Comparison of ENCODE assay signal across 8 cellular contexts in the genomic region with DNA sequence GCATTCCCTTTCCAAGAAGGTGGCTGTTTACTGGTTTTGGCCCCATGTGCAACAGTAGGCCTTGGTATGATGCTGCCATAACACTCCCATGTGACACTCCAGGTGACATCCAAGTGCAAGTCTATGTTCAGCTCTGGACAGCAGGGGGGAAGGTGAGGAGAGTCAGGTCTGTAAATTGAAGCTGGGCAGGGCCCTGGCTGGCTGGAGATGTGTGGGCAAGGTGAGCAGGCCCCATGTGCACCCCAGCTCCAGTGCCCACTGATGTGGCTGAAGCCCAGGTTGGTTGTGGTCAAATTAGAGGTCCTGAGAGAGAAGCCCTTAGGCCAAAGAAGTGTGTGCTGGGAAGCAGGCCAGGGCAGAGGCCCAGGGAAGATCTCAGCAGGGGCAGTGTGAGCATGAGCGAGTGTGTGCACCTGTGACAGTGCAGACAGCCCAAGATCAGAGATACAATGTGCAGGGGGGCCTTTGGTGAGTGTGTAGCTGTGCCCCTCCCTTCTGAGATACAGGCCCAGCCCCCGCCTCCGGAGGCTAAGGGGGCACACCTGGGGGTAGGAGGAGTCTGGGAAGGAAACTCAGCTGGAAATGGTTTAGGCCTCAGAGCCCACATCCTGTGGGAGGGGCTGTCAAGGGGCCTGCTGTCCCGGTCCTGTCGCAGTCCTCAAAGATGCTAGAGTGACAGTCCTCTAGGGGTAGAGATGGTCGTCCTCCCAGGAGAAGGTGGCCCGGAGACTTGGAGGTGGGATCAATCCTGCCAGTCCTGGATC. TPM values are rescaled to one million over a fixed set of nuclear protein-coding genes. Genes with fewer than 3 reads are reported as not detected.
DNase-seq lines count a peak whose midpoint lies in the region; ATAC-seq, FAIRE-seq and TF ChIP-seq lines count a peak whose summit lies in the region.

No MANE protein-coding gene starts in this region.

- no peaks in the 10 kb centered on the region for H3K79me2 ChIP-seq in mesendoderm (ENCODE audit: control insufficient read depth, insufficient read depth, low read length)

- peaks cover 77 to 84% (median 81%) of the 10 kb centered on the region in 3 donors for H3K4me1 Mint-ChIP-seq in CD8-positive, alpha-beta memory T cell
- peaks cover 56% of the 10 kb centered on the region for H3K4me1 Mint-ChIP-seq in activated T-helper 2 cell treated with anti-CD3 and anti-CD28 coated beads, Interferon-gamma antibody, Interleukin-2, Interleukin-4, amounts not matched to agents 10 μg/mL and 5 μg/mL and 100 μg/mL, durations not matched to agents 14 hours and 24 hours and 36 hours (ENCODE audit: low read depth)
- no peaks in the 10 kb centered on the region for H3K4me1 Mint-ChIP-seq in osteocyte (ENCODE audit: unreplicated experiment)

- no CpG with 5 or more reads among the region's 7 CpGs for WGBS in mesendoderm (ENCODE audit: extremely low coverage, insufficient coverage, low lambda C conversion rate)

- H3K79me1 ChIP-seq in mesendoderm (ENCODE audit: low read length): peaks cover 13% of the 10 kb centered on the region

- in situ Hi-C loops in HAP-1 (cut with MboI; ENCODE audit: low sequenced_read_pairs): no loop called here

- no peak overlapping the region for H2AK5ac ChIP-seq in mesendoderm (ENCODE audit: low read length)

- ATAC-seq in GM21381 (IDR thresholded peaks at IDR 0.05; ENCODE audit: unreplicated experiment): peak; percentile 44

- peaks cover 87% of the 10 kb centered on the region for H3K4me1 ChIP-seq in CD8-positive, alpha-beta memory T cell (ENCODE audit: insufficient read depth, low read length)
- H3K4me1 ChIP-seq in mesendoderm (ENCODE audit: control insufficient read depth, low read depth, low read length): peaks cover 5% of the 10 kb centered on the region
- H3K4me1 ChIP-seq in HAP-1: no peaks in the 10 kb centered on the region

- H3K23ac ChIP-seq in mesendoderm (ENCODE audit: low read length): no peak overlapping the region

- no peaks in the 10 kb centered on the region for H3K27me3 ChIP-seq in CD8-positive, alpha-beta memory T cell (ENCODE audit: insufficient read depth, low read length, poor library complexity, severe bottlenecking)
- H3K27me3 ChIP-seq in mesendoderm (ENCODE audit: insufficient read depth, low read length, poor library complexity) (no peaks in the 10 kb centered on the region), HAP-1 (ENCODE audit: low read depth) (no peaks in the 10 kb centered on the region)

- no peak overlapping the region for H2BK15ac ChIP-seq in mesendoderm (replicated peaks; ENCODE audit: low read depth)

- H3K27ac Mint-ChIP-seq in CD8-positive, alpha-beta memory T cell: peak overlapping the region; percentile 85 to 98 (median 97)
- peak overlapping the region; percentile 94 for H3K27ac Mint-ChIP-seq in activated T-helper 2 cell treated with anti-CD3 and anti-CD28 coated beads, Interferon-gamma antibody, Interleukin-2, Interleukin-4, amounts not matched to agents 10 μg/mL and 5 μg/mL and 100 μg/mL, durations not matched to agents 14 hours and 24 hours and 36 hours
- H3K27ac Mint-ChIP-seq in osteocyte (ENCODE audit: unreplicated experiment): no peak overlapping the region

- TF ChIP-seq CTCF in NB4 (IDR thresholded peaks at IDR 0.05; ENCODE audit: low read depth, low read length) (no peak), D721Med (IDR thresholded peaks at IDR 0.05; ENCODE audit: insufficient read depth, missing control alignments) (no peak), osteocyte (IDR thresholded peaks at IDR 0.05) (no peak)

- CTCF ChIA-PET in CD8-positive, alpha-beta memory T cell (lab: Charles Lee): interaction anchor here (1.0 to 2.7 kb wide), 12 partner anchors 14 to 89 kb away, joined by 3 to 13 read pairs (median 4); partner anchors contain the start of genes DEDD2, GSK3A, POU2F2 and ZNF526

- POLR2A ChIA-PET in CD8-positive, alpha-beta memory T cell (lab: Charles Lee): interaction anchor here (0.6 to 2.3 kb wide), 12 partner anchors 14 to 85 kb away, joined by 3 to 11 read pairs (median 5); partner anchors contain the start of genes DEDD2, GSK3A and ZNF526

- intact Hi-C loops in activated T-helper 2 cell treated with anti-CD3 and anti-CD28 coated beads, Interferon-gamma antibody, Interleukin-2, Interleukin-4, amounts not matched to agents 10 μg/mL and 5 μg/mL and 100 μg/mL, durations not matched to agents 14 hours and 24 hours and 36 hours (cut with micrococcal nuclease): loop anchor here (2.0 kb wide), 3 partner anchors 22 to 84 kb away; partner anchors contain the start of gene ERF

- TF ChIP-seq POLR2A in NB4 (IDR thresholded peaks at IDR 0.05; ENCODE audit: extremely low read depth, insufficient read length): no peak

- no peak overlapping the region for H4K8ac ChIP-seq in mesendoderm (ENCODE audit: low read depth, low read length)

- peak; percentile 73 to 91 (median 86) for DNase-seq in CD8-positive, alpha-beta memory T cell
- peak; percentile 83 for DNase-seq in NB4 (ENCODE audit: low read depth)
- peak; percentile 82 for DNase-seq in activated T-helper 2 cell treated with anti-CD3 and anti-CD28 coated beads, Interferon-gamma antibody, Interleukin-2, Interleukin-4, amounts not matched to agents 10 μg/mL and 5 μg/mL and 100 μg/mL, durations not matched to agents 14 hours and 24 hours and 36 hours (ENCODE audit: low spot score)
- peak; percentile 86 for DNase-seq in mesendoderm
- DNase-seq in HAP-1 (ENCODE audit: low spot score in 2 of 2): no peak
- DNase-seq in D721Med (ENCODE audit: insufficient read length, low spot score): no peak
- no peak for DNase-seq in osteocyte (ENCODE audit: extremely low spot score, unreplicated experiment)

- no peaks in the 10 kb centered on the region for H3K9me3 ChIP-seq in CD8-positive, alpha-beta memory T cell (ENCODE audit: low read length)
- H3K9me3 ChIP-seq in HAP-1: no peaks in the 10 kb centered on the region

- FAIRE-seq in D721Med (lab: Jason Lieb, UNC): no peak

- no peak overlapping the region for H3K18ac ChIP-seq in mesendoderm (ENCODE audit: low read length)

- peak overlapping the region; percentile 34 for H3K9ac ChIP-seq in mesendoderm (ENCODE audit: low read length)

- peaks cover 0 to 1% of the 10 kb centered on the region in 2 donors for H3K27me3 Mint-ChIP-seq in CD8-positive, alpha-beta memory T cell
- H3K27me3 Mint-ChIP-seq in activated T-helper 2 cell treated with anti-CD3 and anti-CD28 coated beads, Interferon-gamma antibody, Interleukin-2, Interleukin-4, amounts not matched to agents 10 μg/mL and 5 μg/mL and 100 μg/mL, durations not matched to agents 14 hours and 24 hours and 36 hours (ENCODE audit: low read depth): no peaks in the 10 kb centered on the region
- H3K27me3 Mint-ChIP-seq in osteocyte (ENCODE audit: unreplicated experiment): peaks cover 2% of the 10 kb centered on the region

- H3K4me3 ChIP-seq in CD8-positive, alpha-beta memory T cell (ENCODE audit: low read length): peak overlapping the region; percentile 61
- no peak overlapping the region for H3K4me3 ChIP-seq in NB4 (ENCODE audit: low read depth, low read length)
- H3K4me3 ChIP-seq in mesendoderm (ENCODE audit: low read length): no peak overlapping the region
- H3K4me3 ChIP-seq in HAP-1: no peak overlapping the region

- no peak overlapping the region for H3K4me2 ChIP-seq in mesendoderm (ENCODE audit: low read length)

- peak overlapping the region; percentile 64 to 92 (median 86) for H3K4me3 Mint-ChIP-seq in CD8-positive, alpha-beta memory T cell
- peak overlapping the region; percentile 77 for H3K4me3 Mint-ChIP-seq in activated T-helper 2 cell treated with anti-CD3 and anti-CD28 coated beads, Interferon-gamma antibody, Interleukin-2, Interleukin-4, amounts not matched to agents 10 μg/mL and 5 μg/mL and 100 μg/mL, durations not matched to agents 14 hours and 24 hours and 36 hours (ENCODE audit: low read depth)
- no peak overlapping the region for H3K4me3 Mint-ChIP-seq in osteocyte (ENCODE audit: unreplicated experiment)

- H2BK120ac ChIP-seq in mesendoderm (ENCODE audit: low read depth, low read length): no peak overlapping the region

- peaks cover 3 to 63% (median 13%) of the 10 kb centered on the region in 3 donors for H3K36me3 Mint-ChIP-seq in CD8-positive, alpha-beta memory T cell
- peaks cover 71% of the 10 kb centered on the region for H3K36me3 Mint-ChIP-seq in activated T-helper 2 cell treated with anti-CD3 and anti-CD28 coated beads, Interferon-gamma antibody, Interleukin-2, Interleukin-4, amounts not matched to agents 10 μg/mL and 5 μg/mL and 100 μg/mL, durations not matched to agents 14 hours and 24 hours and 36 hours (ENCODE audit: low read depth)
- H3K36me3 Mint-ChIP-seq in osteocyte (ENCODE audit: unreplicated experiment): peaks cover 30% of the 10 kb centered on the region

- H3K4ac ChIP-seq in mesendoderm (ENCODE audit: low read depth, low read length): no peak overlapping the region

- peaks cover 22% of the 10 kb centered on the region for H3K36me3 ChIP-seq in CD8-positive, alpha-beta memory T cell (ENCODE audit: insufficient read depth, low read length)
- H3K36me3 ChIP-seq in mesendoderm (ENCODE audit: control insufficient read depth, insufficient read depth, low read length) (peaks cover 7% of the 10 kb centered on the region), HAP-1 (replicated peaks) (peaks cover 56% of the 10 kb centered on the region)

- H3K9me3 Mint-ChIP-seq in CD8-positive, alpha-beta memory T cell: no peaks in the 10 kb centered on the region
- peaks cover 5% of the 10 kb centered on the region for H3K9me3 Mint-ChIP-seq in activated T-helper 2 cell treated with anti-CD3 and anti-CD28 coated beads, Interferon-gamma antibody, Interleukin-2, Interleukin-4, amounts not matched to agents 10 μg/mL and 5 μg/mL and 100 μg/mL, durations not matched to agents 14 hours and 24 hours and 36 hours
- H3K9me3 Mint-ChIP-seq in osteocyte (ENCODE audit: unreplicated experiment): no peaks in the 10 kb centered on the region

- H2BK5ac ChIP-seq in mesendoderm (ENCODE audit: low read length): no peak overlapping the region

- no peak overlapping the region for H4K5ac ChIP-seq in mesendoderm (ENCODE audit: low read length)

- H3K27ac ChIP-seq in CD8-positive, alpha-beta memory T cell (ENCODE audit: low read depth, low read length): peak overlapping the region; percentile 88
- H3K27ac ChIP-seq in mesendoderm (ENCODE audit: low read depth, low read length): peak overlapping the region; percentile 22

- H3K56ac ChIP-seq in mesendoderm (ENCODE audit: low read length): peak overlapping the region; percentile 64

RNA-seq across cellular contexts. Expression of gene DEDD2, which starts 18.6 kb away (rescaled TPM):
- 10 to 100 TPM; 30.0 to 32.7 TPM for total RNA-seq in CD8-positive, alpha-beta memory T cell
- 163 TPM for polyA plus RNA-seq in CD8-positive, alpha-beta memory T cell
- 32.1 and 33.6 TPM in 2 replicates for total RNA-seq in activated T-helper 2 cell treated with anti-CD3 and anti-CD28 coated beads, Interferon-gamma antibody, Interleukin-2, Interleukin-4, amounts not matched to agents 10 μg/mL and 5 μg/mL and 100 μg/mL, durations not matched to agents 14 hours and 24 hours and 36 hours
- polyA plus RNA-seq in mesendoderm (2013, experiment 1 of 2): 18.5 TPM
- 17.7 TPM for polyA plus RNA-seq in mesendoderm (2013, experiment 2 of 2)
- 21.0 and 27.4 TPM in 2 replicates for total RNA-seq in osteocyte

RNA-seq across cellular contexts. Expression of gene ZNF526, which starts 21.3 kb away (rescaled TPM):
- total RNA-seq in CD8-positive, alpha-beta memory T cell: 10 to 100 TPM; 18.4 to 20.5 TPM
- 9.0 TPM for polyA plus RNA-seq in CD8-positive, alpha-beta memory T cell
- total RNA-seq in activated T-helper 2 cell treated with anti-CD3 and anti-CD28 coated beads, Interferon-gamma antibody, Interleukin-2, Interleukin-4, amounts not matched to agents 10 μg/mL and 5 μg/mL and 100 μg/mL, durations not matched to agents 14 hours and 24 hours and 36 hours: 17.3 and 18.4 TPM in 2 replicates
- polyA plus RNA-seq in mesendoderm (2013, experiment 1 of 2): 5.9 TPM
- polyA plus RNA-seq in mesendoderm (2013, experiment 2 of 2): 6.1 TPM
- total RNA-seq in osteocyte: 9.9 and 11.9 TPM in 2 replicates

RNA-seq across cellular contexts. Expression of gene GSK3A, which starts 43.5 kb away (rescaled TPM):
- total RNA-seq in CD8-positive, alpha-beta memory T cell: 10 to 100 TPM; 52.9 to 53.5 TPM
- polyA plus RNA-seq in CD8-positive, alpha-beta memory T cell: 23.8 TPM
- 48.0 and 52.4 TPM in 2 replicates for total RNA-seq in activated T-helper 2 cell treated with anti-CD3 and anti-CD28 coated beads, Interferon-gamma antibody, Interleukin-2, Interleukin-4, amounts not matched to agents 10 μg/mL and 5 μg/mL and 100 μg/mL, durations not matched to agents 14 hours and 24 hours and 36 hours
- 71.8 TPM for polyA plus RNA-seq in mesendoderm (2013, experiment 1 of 2)
- 66.5 TPM for polyA plus RNA-seq in mesendoderm (2013, experiment 2 of 2)
- 45.4 and 52.3 TPM in 2 replicates for total RNA-seq in osteocyte

RNA-seq across cellular contexts. Expression of gene ERF, which starts 56.1 kb away (rescaled TPM):
- total RNA-seq in CD8-positive, alpha-beta memory T cell: 10 to 100 TPM; 58.7 to 64.7 TPM
- polyA plus RNA-seq in CD8-positive, alpha-beta memory T cell: 5.1 TPM
- 58.4 and 59.1 TPM in 2 replicates for total RNA-seq in activated T-helper 2 cell treated with anti-CD3 and anti-CD28 coated beads, Interferon-gamma antibody, Interleukin-2, Interleukin-4, amounts not matched to agents 10 μg/mL and 5 μg/mL and 100 μg/mL, durations not matched to agents 14 hours and 24 hours and 36 hours
- polyA plus RNA-seq in mesendoderm (2013, experiment 1 of 2): 42.7 TPM
- 42.7 TPM for polyA plus RNA-seq in mesendoderm (2013, experiment 2 of 2)
- 66.8 and 75.3 TPM in 2 replicates for total RNA-seq in osteocyte

Comparison
In these comparisons a context has a peak if more than half of its experiments do, and no peak if none do; other contexts are left out.
1. DNase-seq: peak in CD8-positive, alpha-beta memory T cell (5 of 5), NB4 (single experiment), activated T-helper 2 cell treated with anti-CD3 and anti-CD28 coated beads, Interferon-gamma antibody, Interleukin-2, Interleukin-4, amounts not matched to agents 10 μg/mL and 5 μg/mL and 100 μg/mL, durations not matched to agents 14 hours and 24 hours and 36 hours (single experiment) and mesendoderm (single experiment); none in HAP-1 (0 of 2), D721Med (single experiment) and osteocyte (single experiment).